31 cellular contexts compared by ENCODE assay signal in the genomic region with DNA sequence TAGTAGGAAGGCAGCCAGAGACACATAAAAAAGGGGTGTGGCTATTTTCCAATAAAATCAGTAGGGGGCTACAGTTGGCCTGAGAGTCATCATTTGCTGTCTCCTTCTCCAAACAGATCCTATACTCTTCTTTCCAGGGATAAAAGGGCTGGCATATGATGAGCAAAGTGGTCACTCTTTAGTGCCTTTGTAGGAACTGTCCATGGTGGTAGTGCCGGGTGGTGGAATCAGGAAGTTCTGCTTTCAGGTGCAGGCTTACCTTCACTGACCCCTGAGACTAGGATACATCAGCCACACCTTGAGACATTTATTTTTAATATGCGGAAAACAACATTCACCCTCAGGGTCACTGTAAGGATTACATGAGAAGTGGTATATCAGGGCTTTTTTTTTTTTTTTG.
DNase-seq lines count a peak whose midpoint lies in the region; ATAC-seq, FAIRE-seq and TF ChIP-seq lines count a peak whose summit lies in the region.
"Had no signal": no experiment of that assay in that cellular context is flagged by ENCODE, and none has a peak within 500 bp of the region (broad histone marks: within the 10 kb centered on the region; RNA-seq: fewer than 3 reads in every experiment).

No MANE protein-coding gene starts in this region.

- intact Hi-C loops in mammary epithelial cell (cut with micrococcal nuclease) = no loop called here

- no peak for ATAC-seq in HG02759 (IDR thresholded peaks at IDR 0.05; ENCODE audit: unreplicated experiment)
- ATAC-seq: CD8-positive, alpha-beta T cell; left cardiac atrium; psoas muscle; T-cell had no signal

- H3K4me1 ChIP-seq in mammary epithelial cell (ENCODE audit: insufficient read depth, low read length) (no peaks in the 10 kb centered on the region), SJCRH30 (no peaks in the 10 kb centered on the region), small intestine (ENCODE audit: control insufficient read depth in 2 of 2, insufficient read depth in 1 of 2, low read depth in 1 of 2, low read length in 1 of 2) (no peaks in the 10 kb centered on the region)
- H3K4me1 ChIP-seq: psoas muscle, thyroid gland had no signal

- H3K27me3 Mint-ChIP-seq in activated naive CD8-positive, alpha-beta T cell treated with anti-CD3 and anti-CD28 coated beads for 36 hours = no peaks in the 10 kb centered on the region
- H3K27me3 Mint-ChIP-seq: activated CD4-positive, alpha-beta memory T cell treated with anti-CD3 and anti-CD28 coated beads for 36 hours; B cell; naive B cell; T-cell had no signal

- no peak overlapping the region for H3K4me3 Mint-ChIP-seq in activated naive CD8-positive, alpha-beta T cell treated with anti-CD3 and anti-CD28 coated beads for 36 hours
- H3K4me3 Mint-ChIP-seq: activated CD4-positive, alpha-beta memory T cell treated with anti-CD3 and anti-CD28 coated beads for 36 hours; activated naive CD4-positive, alpha-beta T cell treated with anti-CD3 and anti-CD28 coated beads for 36 hours; activated T-helper 1 cell treated with anti-CD3 and anti-CD28 coated beads, Interleukin-12 subunit alpha, Interleukin-12 subunit beta, Interleukin-2, Interleukin-4 antibody, amounts not matched to agents 30 ng/mL and 10 ng/mL and 1 ng/mL, durations not matched to agents 14 hours and 24 hours and 36 hours; B cell; CD8-positive, alpha-beta T cell; H9; naive B cell; T-cell had no signal

- dilution Hi-C loops in mammary epithelial cell (cut with HindIII; ENCODE audit: low sequenced_read_pairs) = no loop called here

- no peaks in the 10 kb centered on the region for H3K4me1 Mint-ChIP-seq in activated naive CD8-positive, alpha-beta T cell treated with anti-CD3 and anti-CD28 coated beads for 36 hours
- H3K4me1 Mint-ChIP-seq: B cell, naive B cell, T-cell had no signal

- no peak overlapping the region for H3K27ac Mint-ChIP-seq in activated naive CD8-positive, alpha-beta T cell treated with anti-CD3 and anti-CD28 coated beads for 36 hours
- H3K27ac Mint-ChIP-seq: activated CD4-positive, alpha-beta memory T cell treated with anti-CD3 and anti-CD28 coated beads for 36 hours; activated naive CD4-positive, alpha-beta T cell treated with anti-CD3 and anti-CD28 coated beads for 36 hours; activated T-helper 1 cell treated with anti-CD3 and anti-CD28 coated beads, Interleukin-12 subunit alpha, Interleukin-12 subunit beta, Interleukin-2, Interleukin-4 antibody, amounts not matched to agents 30 ng/mL and 10 ng/mL and 1 ng/mL, durations not matched to agents 14 hours and 24 hours and 36 hours; B cell; CD8-positive, alpha-beta T cell; naive B cell; T-cell had no signal

- no peak for FAIRE-seq in small intestine (lab: Jason Lieb, UNC)
- FAIRE-seq: colon, TTC549 had no signal

- H3K4me3 ChIP-seq in mammary epithelial cell (replicated peaks in 1 of 3; ENCODE audit: insufficient read depth in 1 of 3, low read depth in 2 of 3, low read length in 3 of 3) (no peak overlapping the region), SJCRH30 (no peak overlapping the region), small intestine (ENCODE audit: low read depth in 1 of 2, low read length in 2 of 2) (no peak overlapping the region)
- H3K4me3 ChIP-seq: psoas muscle, stomach, thyroid gland had no signal

- H3K27ac ChIP-seq in mammary epithelial cell (ENCODE audit: insufficient read depth, low read depth, low read length) = no peak overlapping the region
- no peak overlapping the region for H3K27ac ChIP-seq in SJCRH30
- no peak overlapping the region for H3K27ac ChIP-seq in small intestine (ENCODE audit: low read depth in 1 of 2, low read length in 1 of 2)
- H3K27ac ChIP-seq: psoas muscle, stomach, thyroid gland had no signal

- H3K9ac ChIP-seq in mammary epithelial cell (ENCODE audit: insufficient read depth, low read length) = no peak overlapping the region

- peaks cover 2% of the 10 kb centered on the region for H3K9me3 Mint-ChIP-seq in activated naive CD8-positive, alpha-beta T cell treated with anti-CD3 and anti-CD28 coated beads for 36 hours
- H3K9me3 Mint-ChIP-seq: activated T-helper 1 cell treated with anti-CD3 and anti-CD28 coated beads, Interleukin-12 subunit alpha, Interleukin-12 subunit beta, Interleukin-2, Interleukin-4 antibody, amounts not matched to agents 30 ng/mL and 10 ng/mL and 1 ng/mL, durations not matched to agents 14 hours and 24 hours and 36 hours; CD8-positive, alpha-beta T cell; H9 had no signal

- no peaks in the 10 kb centered on the region for H3K36me3 Mint-ChIP-seq in activated naive CD8-positive, alpha-beta T cell treated with anti-CD3 and anti-CD28 coated beads for 36 hours
- H3K36me3 Mint-ChIP-seq: activated CD4-positive, alpha-beta memory T cell treated with anti-CD3 and anti-CD28 coated beads for 36 hours; CD8-positive, alpha-beta T cell; naive B cell; T-cell had no signal

- H3K9me3 ChIP-seq in mammary epithelial cell (replicated peaks; ENCODE audit: insufficient read depth, low read length) (no peaks in the 10 kb centered on the region), SJCRH30 (replicated peaks) (no peaks in the 10 kb centered on the region), small intestine (ENCODE audit: control insufficient read depth, low read depth) (no peaks in the 10 kb centered on the region)
- H3K9me3 ChIP-seq: psoas muscle, stomach, thyroid gland had no signal

- DNase-seq in T47D (ENCODE audit: low read depth in 1 of 2, low spot score in 1 of 2) (peak; percentile 58 to 72), mammary epithelial cell (no peak), SJCRH30 (peak; percentile 8 to 41), islet precursor cell (peak; percentile 66), small intestine (no peak), NCI-H69 (lab: John Stamatoyannopoulos, UW) (no peak)
- DNase-seq in activated naive CD8-positive, alpha-beta T cell treated with anti-CD3 and anti-CD28 coated beads for 36 hours = no peak
- DNase-seq: activated CD4-positive, alpha-beta memory T cell treated with anti-CD3 and anti-CD28 coated beads for 36 hours; activated CD4-positive, CD25-positive, alpha-beta regulatory T cell treated with anti-CD3 and anti-CD28 coated beads, Interleukin-2, amount 50 U/mL, for 72 hours; activated CD8-positive, alpha-beta memory T cell treated with anti-CD3 and anti-CD28 coated beads, Interleukin-2, amount 50 U/mL, for 4 hours; activated naive CD4-positive, alpha-beta T cell treated with anti-CD3 and anti-CD28 coated beads for 36 hours; CD8-positive, alpha-beta T cell; DMS53; effector CD4-positive, alpha-beta T cell; GDM1; H9; Karpas-422; left cardiac atrium; naive B cell; NCI-H1694; NCI-H524; nucleus accumbens; psoas muscle; stomach; T-cell; thyroid gland had no signal

- H3K27me3 ChIP-seq in mammary epithelial cell (ENCODE audit: insufficient read depth, low read length) (no peaks in the 10 kb centered on the region), SJCRH30 (no peaks in the 10 kb centered on the region), small intestine (ENCODE audit: control insufficient read depth in 2 of 2, insufficient read depth in 2 of 2, low read length in 2 of 2) (no peaks in the 10 kb centered on the region)
- H3K27me3 ChIP-seq: stomach, thyroid gland had no signal

- no peak overlapping the region for H2AFZ ChIP-seq in mammary epithelial cell (ENCODE audit: low read depth, low read length)

- in situ Hi-C loops in T47D (cut with HindIII; ENCODE audit: low pct_unique_long_range_greater_than_20kb, low sequenced_read_pairs) (no loop called here), mammary epithelial cell (cut with MboI; ENCODE audit: low sequenced_read_pairs in 2 of 2) (no loop called here)

- no peak for TF ChIP-seq CTCF in mammary epithelial cell (conservative IDR thresholded peaks at IDR 0.05 in 1 of 2, IDR thresholded peaks at IDR 0.05 in 1 of 2; ENCODE audit: extremely low read depth in 1 of 2, insufficient read depth in 1 of 2, low read depth in 1 of 2, low read length in 2 of 2)

- no peak overlapping the region for H3K4me2 ChIP-seq in mammary epithelial cell (ENCODE audit: insufficient read depth, low read depth, low read length)

- BruUV-seq in mammary epithelial cell (replicated peaks; lab: Mats Ljungman, UMichigan) = no TSS peak

- 95% methylated on average over 2 of the region's 2 CpGs for WGBS in mammary epithelial cell (ENCODE audit: low coverage, missing lambda C conversion rate)
- 68 to 77% (median 74%) methylated on average over 2 of the region's 2 CpGs for WGBS in small intestine, 3 donors

- no peaks in the 10 kb centered on the region for H3K79me2 ChIP-seq in mammary epithelial cell (ENCODE audit: insufficient read depth, low read length)

- no peaks in the 10 kb centered on the region for H4K20me1 ChIP-seq in mammary epithelial cell (ENCODE audit: insufficient read depth, low read length)

- H3K36me3 ChIP-seq in mammary epithelial cell (ENCODE audit: insufficient read depth, low read length) = no peaks in the 10 kb centered on the region
- H3K36me3 ChIP-seq in SJCRH30 = no peaks in the 10 kb centered on the region
- H3K36me3 ChIP-seq in small intestine (ENCODE audit: control insufficient read depth in 2 of 2, insufficient read depth in 2 of 2, low read length in 2 of 2) = no peaks in the 10 kb centered on the region
- H3K36me3 ChIP-seq: stomach, thyroid gland had no signal

- CTCF ChIA-PET in mammary epithelial cell (lab: Charles Lee; ENCODE audit: low non-redundant PET) = no interaction called here

Comparison
In these comparisons a context has a peak if more than half of its experiments do, and no peak if none do; other contexts are left out.
1. DNase-seq: peak in T47D (2 of 2), SJCRH30 (2 of 2) and islet precursor cell (single experiment); none in mammary epithelial cell (single experiment), small intestine (single experiment), activated naive CD8-positive, alpha-beta T cell treated with anti-CD3 and anti-CD28 coated beads for 36 hours (single experiment) and NCI-H69 (single experiment).